In the genomic region with DNA sequence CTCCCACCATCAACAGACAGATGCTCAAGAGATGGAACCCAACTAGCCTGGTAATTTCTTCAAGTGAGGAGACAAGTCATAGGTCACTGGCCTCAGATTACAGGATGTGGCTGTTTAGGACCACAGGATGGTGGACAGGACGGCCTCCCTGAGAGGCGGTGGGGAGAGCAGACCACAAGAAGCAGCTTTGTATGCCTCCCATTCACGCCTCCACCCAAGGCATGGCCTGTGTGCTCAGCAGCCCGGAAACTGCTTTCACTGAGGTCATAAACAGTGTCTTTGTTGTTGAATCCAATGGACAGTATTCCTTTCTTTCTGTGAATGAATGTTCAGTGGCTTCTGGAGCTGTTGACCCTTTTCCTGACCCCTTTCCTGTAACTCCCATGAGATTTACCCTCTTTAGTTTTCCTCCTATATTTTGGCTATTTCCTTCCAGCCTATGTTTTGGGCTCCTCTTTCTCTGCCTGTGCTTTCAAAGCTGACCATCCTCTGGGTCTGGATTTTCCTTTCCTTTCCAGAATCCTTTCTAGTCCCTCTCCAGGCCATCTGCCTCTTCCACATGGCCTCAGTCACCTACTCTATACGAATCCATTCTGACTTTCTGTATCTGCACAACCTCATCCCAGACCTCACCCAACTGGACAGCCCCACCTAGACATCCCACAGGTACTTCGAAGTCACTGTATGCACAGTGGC, we compare ENCODE assay signal across 1 cellular context.
TF ChIP-seq lines count a peak whose summit lies in the region.

No MANE protein-coding gene starts in this region.

TF ChIP-seq in HepG2, 621 proteins besides CTCF, POLR2A, EP300 and RAD21 (continued from another document):
- TF ChIP-seq, protein P1, sequence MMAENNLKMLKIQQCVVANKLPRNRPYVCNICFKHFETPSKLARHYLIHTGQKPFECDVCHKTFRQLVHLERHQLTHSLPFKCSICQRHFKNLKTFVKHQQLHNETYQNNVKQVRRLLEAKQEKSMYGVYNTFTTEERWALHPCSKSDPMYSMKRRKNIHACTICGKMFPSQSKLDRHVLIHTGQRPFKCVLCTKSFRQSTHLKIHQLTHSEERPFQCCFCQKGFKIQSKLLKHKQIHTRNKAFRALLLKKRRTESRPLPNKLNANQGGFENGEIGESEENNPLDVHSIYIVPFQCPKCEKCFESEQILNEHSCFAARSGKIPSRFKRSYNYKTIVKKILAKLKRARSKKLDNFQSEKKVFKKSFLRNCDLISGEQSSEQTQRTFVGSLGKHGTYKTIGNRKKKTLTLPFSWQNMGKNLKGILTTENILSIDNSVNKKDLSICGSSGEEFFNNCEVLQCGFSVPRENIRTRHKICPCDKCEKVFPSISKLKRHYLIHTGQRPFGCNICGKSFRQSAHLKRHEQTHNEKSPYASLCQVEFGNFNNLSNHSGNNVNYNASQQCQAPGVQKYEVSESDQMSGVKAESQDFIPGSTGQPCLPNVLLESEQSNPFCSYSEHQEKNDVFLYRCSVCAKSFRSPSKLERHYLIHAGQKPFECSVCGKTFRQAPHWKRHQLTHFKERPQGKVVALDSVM (CRISPR knock-in tag; IDR thresholded peaks at IDR 0.05), result no peak
- TF ChIP-seq PITX1 (CRISPR knock-in tag; IDR thresholded peaks at IDR 0.05) (no peak), FOXO1 (CRISPR knock-in tag; IDR thresholded peaks at IDR 0.05) (peak; percentile 49; the same call in 1 of the 2 replicates), ETV5 (CRISPR knock-in tag; IDR thresholded peaks at IDR 0.05; ENCODE audit: borderline replicate concordance) (peak; percentile 77; the same call in 1 of the 2 replicates), NFKB2 (CRISPR knock-in tag; IDR thresholded peaks at IDR 0.05; ENCODE audit: borderline replicate concordance) (no peak), ZNF451 (CRISPR knock-in tag; IDR thresholded peaks at IDR 0.05) (no peak), SIX4 (CRISPR knock-in tag; IDR thresholded peaks at IDR 0.05) (peak; percentile 86), ZNF703 (CRISPR knock-in tag; IDR thresholded peaks at IDR 0.05; ENCODE audit: borderline replicate concordance) (no peak), HNF1B (CRISPR knock-in tag; IDR thresholded peaks at IDR 0.05) (no peak), ZFAT (CRISPR knock-in tag; conservative IDR thresholded peaks at IDR 0.05) (no peak)
- TF ChIP-seq, protein P2, sequence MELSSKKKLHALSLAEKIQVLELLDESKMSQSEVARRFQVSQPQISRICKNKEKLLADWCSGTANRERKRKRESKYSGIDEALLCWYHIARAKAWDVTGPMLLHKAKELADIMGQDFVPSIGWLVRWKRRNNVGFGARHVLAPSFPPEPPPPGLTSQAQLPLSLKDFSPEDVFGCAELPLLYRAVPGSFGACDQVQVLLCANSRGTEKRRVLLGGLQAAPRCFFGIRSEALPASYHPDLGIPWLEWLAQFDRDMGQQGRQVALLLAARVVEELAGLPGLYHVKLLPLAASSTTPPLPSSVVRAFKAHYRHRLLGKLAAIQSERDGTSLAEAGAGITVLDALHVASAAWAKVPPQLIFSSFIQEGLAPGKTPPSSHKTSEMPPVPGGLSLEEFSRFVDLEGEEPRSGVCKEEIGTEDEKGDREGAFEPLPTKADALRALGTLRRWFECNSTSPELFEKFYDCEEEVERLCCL (CRISPR knock-in tag; IDR thresholded peaks at IDR 0.05; ENCODE audit: borderline replicate concordance), result no peak
